Comparison of ENCODE assay signal across 8 cellular contexts in genomic region chr12:34046570-34046969, GRCh38.
"Had no signal": no experiment of that assay in that cellular context is flagged by ENCODE, and none has a peak within 500 bp of the region (broad histone marks: within the 10 kb centered on the region; RNA-seq: fewer than 3 reads in every experiment).

No MANE protein-coding gene starts in this region.

- H3K4me3 ChIP-seq: GM12878 had no signal

- ATAC-seq: GM12878 had no signal

- FAIRE-seq: G401.6, GM12878, GM12891, GM12892, GM18507, GM19239 had no signal

- DNase-seq: GDM1, GF-D8 had no signal
